1 cellular context compared by ENCODE assay signal in the genomic region with DNA sequence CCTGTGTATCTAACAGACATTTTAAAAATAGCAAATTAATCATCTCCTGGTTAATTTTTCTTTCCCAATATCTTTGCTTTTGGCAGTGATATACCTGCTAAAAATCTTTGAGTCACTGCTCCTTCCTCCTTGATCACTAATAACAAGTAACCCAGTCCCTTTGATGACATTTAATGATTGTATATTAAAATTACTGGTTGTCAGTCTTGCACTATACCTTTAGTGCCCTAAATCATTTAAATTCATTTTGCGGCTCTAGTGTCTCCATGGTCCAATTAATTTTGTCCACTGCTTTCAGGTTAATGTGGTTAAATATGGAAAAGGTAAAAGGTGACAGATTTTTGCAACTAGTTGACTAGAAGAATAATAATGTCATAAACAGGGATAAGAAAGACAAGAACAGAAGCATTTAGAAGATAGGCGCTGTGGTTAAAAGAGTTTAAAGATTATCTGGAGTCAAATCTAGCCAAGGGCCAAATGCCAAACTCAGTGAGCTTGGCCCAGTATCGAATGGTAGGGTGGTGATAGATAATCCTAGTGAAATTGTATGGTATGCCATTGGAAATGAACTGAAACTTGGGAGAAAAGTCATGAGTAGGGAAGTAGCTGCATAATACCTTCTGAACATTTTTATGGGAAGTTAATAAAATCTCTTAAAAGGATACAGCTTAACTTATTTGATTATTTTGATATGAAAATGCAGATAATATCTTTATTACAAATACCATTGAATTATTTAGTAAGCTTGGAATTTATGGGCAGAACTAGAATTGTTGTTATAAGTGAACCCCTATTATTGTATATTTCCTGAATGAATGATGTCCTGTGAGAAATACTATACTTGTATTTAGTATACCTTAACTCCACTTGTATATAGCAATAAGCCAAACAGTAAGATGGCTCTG.
TF ChIP-seq lines count a peak whose summit lies in the region.

No MANE protein-coding gene starts in this region.

TF ChIP-seq in GM23338, 12 proteins besides CTCF, POLR2A, EP300 and RAD21 (continued from another document):
- TF ChIP-seq, protein P1, sequence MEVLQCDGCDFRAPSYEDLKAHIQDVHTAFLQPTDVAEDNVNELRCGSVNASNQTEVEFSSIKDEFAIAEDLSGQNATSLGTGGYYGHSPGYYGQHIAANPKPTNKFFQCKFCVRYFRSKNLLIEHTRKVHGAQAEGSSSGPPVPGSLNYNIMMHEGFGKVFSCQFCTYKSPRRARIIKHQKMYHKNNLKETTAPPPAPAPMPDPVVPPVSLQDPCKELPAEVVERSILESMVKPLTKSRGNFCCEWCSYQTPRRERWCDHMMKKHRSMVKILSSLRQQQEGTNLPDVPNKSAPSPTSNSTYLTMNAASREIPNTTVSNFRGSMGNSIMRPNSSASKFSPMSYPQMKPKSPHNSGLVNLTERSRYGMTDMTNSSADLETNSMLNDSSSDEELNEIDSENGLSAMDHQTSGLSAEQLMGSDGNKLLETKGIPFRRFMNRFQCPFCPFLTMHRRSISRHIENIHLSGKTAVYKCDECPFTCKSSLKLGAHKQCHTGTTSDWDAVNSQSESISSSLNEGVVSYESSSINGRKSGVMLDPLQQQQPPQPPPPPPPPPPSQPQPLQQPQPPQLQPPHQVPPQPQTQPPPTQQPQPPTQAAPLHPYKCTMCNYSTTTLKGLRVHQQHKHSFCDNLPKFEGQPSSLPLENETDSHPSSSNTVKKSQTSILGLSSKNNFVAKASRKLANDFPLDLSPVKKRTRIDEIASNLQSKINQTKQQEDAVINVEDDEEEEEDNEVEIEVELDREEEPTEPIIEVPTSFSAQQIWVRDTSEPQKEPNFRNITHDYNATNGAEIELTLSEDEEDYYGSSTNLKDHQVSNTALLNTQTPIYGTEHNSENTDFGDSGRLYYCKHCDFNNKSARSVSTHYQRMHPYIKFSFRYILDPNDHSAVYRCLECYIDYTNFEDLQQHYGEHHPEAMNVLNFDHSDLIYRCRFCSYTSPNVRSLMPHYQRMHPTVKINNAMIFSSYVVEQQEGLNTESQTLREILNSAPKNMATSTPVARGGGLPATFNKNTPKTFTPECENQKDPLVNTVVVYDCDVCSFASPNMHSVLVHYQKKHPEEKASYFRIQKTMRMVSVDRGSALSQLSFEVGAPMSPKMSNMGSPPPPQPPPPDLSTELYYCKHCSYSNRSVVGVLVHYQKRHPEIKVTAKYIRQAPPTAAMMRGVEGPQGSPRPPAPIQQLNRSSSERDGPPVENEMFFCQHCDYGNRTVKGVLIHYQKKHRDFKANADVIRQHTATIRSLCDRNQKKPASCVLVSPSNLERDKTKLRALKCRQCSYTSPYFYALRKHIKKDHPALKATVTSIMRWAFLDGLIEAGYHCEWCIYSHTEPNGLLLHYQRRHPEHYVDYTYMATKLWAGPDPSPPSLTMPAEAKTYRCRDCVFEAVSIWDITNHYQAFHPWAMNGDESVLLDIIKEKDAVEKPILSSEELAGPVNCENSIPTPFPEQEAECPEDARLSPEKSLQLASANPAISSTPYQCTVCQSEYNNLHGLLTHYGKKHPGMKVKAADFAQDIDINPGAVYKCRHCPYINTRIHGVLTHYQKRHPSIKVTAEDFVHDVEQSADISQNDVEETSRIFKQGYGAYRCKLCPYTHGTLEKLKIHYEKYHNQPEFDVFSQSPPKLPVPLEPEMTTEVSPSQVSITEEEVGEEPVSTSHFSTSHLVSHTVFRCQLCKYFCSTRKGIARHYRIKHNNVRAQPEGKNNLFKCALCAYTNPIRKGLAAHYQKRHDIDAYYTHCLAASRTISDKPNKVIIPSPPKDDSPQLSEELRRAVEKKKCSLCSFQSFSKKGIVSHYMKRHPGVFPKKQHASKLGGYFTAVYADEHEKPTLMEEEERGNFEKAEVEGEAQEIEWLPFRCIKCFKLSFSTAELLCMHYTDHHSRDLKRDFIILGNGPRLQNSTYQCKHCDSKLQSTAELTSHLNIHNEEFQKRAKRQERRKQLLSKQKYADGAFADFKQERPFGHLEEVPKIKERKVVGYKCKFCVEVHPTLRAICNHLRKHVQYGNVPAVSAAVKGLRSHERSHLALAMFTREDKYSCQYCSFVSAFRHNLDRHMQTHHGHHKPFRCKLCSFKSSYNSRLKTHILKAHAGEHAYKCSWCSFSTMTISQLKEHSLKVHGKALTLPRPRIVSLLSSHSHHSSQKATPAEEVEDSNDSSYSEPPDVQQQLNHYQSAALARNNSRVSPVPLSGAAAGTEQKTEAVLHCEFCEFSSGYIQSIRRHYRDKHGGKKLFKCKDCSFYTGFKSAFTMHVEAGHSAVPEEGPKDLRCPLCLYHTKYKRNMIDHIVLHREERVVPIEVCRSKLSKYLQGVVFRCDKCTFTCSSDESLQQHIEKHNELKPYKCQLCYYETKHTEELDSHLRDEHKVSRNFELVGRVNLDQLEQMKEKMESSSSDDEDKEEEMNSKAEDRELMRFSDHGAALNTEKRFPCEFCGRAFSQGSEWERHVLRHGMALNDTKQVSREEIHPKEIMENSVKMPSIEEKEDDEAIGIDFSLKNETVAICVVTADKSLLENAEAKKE (CRISPR knock-in tag; IDR thresholded peaks at IDR 0.05), result no peak
- TF ChIP-seq, protein P2, sequence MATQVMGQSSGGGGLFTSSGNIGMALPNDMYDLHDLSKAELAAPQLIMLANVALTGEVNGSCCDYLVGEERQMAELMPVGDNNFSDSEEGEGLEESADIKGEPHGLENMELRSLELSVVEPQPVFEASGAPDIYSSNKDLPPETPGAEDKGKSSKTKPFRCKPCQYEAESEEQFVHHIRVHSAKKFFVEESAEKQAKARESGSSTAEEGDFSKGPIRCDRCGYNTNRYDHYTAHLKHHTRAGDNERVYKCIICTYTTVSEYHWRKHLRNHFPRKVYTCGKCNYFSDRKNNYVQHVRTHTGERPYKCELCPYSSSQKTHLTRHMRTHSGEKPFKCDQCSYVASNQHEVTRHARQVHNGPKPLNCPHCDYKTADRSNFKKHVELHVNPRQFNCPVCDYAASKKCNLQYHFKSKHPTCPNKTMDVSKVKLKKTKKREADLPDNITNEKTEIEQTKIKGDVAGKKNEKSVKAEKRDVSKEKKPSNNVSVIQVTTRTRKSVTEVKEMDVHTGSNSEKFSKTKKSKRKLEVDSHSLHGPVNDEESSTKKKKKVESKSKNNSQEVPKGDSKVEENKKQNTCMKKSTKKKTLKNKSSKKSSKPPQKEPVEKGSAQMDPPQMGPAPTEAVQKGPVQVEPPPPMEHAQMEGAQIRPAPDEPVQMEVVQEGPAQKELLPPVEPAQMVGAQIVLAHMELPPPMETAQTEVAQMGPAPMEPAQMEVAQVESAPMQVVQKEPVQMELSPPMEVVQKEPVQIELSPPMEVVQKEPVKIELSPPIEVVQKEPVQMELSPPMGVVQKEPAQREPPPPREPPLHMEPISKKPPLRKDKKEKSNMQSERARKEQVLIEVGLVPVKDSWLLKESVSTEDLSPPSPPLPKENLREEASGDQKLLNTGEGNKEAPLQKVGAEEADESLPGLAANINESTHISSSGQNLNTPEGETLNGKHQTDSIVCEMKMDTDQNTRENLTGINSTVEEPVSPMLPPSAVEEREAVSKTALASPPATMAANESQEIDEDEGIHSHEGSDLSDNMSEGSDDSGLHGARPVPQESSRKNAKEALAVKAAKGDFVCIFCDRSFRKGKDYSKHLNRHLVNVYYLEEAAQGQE (IDR thresholded peaks at IDR 0.05; ENCODE audit: unreplicated experiment), result no peak
- no peak for TF ChIP-seq ZNF331 (CRISPR knock-in tag; IDR thresholded peaks at IDR 0.05; ENCODE audit: low read depth)
- no peak for TF ChIP-seq EZH2 (IDR thresholded peaks at IDR 0.05; ENCODE audit: low read depth, unreplicated experiment)
- TF ChIP-seq ZNF114 (CRISPR knock-in tag; IDR thresholded peaks at IDR 0.05), result no peak
- no peak for TF ChIP-seq STAT1 (IDR thresholded peaks at IDR 0.05; ENCODE audit: unreplicated experiment)
